ENCODE assay signal across 24 cellular contexts in genomic region chr6:78462728-78463127, GRCh38.
"Had no signal": no experiment of that assay in that cellular context is flagged by ENCODE, and none has a peak within 500 bp of the region (broad histone marks: within the 10 kb centered on the region; RNA-seq: fewer than 3 reads in every experiment).

No MANE protein-coding gene starts in this region.

- H3K36me3 Mint-ChIP-seq: activated naive CD8-positive, alpha-beta T cell; brain had no signal

- H3K4me1 Mint-ChIP-seq: activated CD4-positive, alpha-beta memory T cell treated with anti-CD3 and anti-CD28 coated beads, Interleukin-2, amount 10 ng/mL, durations not matched to agents 7 days and 5 days; activated CD4-positive, alpha-beta T cell treated with anti-CD3 and anti-CD28 coated beads for 36 hours; activated T-helper 17 cell treated with anti-CD3 and anti-CD28 coated beads, Interleukin-2, amount 50 U/mL, for 72 hours; brain had no signal

- H3K4me3 ChIP-seq: SJCRH30 had no signal

- H3K36me3 ChIP-seq: SJCRH30, WERI-Rb-1 had no signal

- H3K27ac Mint-ChIP-seq: activated CD4-positive, alpha-beta memory T cell treated with anti-CD3 and anti-CD28 coated beads, Interleukin-2, amount 10 ng/mL, durations not matched to agents 7 days and 5 days; activated CD4-positive, alpha-beta T cell treated with anti-CD3 and anti-CD28 coated beads for 36 hours; activated naive CD4-positive, alpha-beta T cell treated with anti-CD3 and anti-CD28 coated beads for 36 hours; activated naive CD8-positive, alpha-beta T cell; activated T-helper 17 cell treated with anti-CD3 and anti-CD28 coated beads, Interleukin-2, amount 50 U/mL, for 72 hours; brain had no signal

- H3K27me3 Mint-ChIP-seq: activated CD4-positive, alpha-beta memory T cell treated with anti-CD3 and anti-CD28 coated beads, Interleukin-2, amount 10 ng/mL, durations not matched to agents 7 days and 5 days; activated CD4-positive, alpha-beta T cell treated with anti-CD3 and anti-CD28 coated beads for 36 hours; activated naive CD8-positive, alpha-beta T cell; activated T-helper 17 cell treated with anti-CD3 and anti-CD28 coated beads, Interleukin-2, amount 50 U/mL, for 72 hours; brain had no signal

- H3K9me3 ChIP-seq: SJCRH30, SK-N-SH had no signal

- H3K27ac ChIP-seq: SJCRH30, WERI-Rb-1 had no signal

- H3K27me3 ChIP-seq: SJCRH30 had no signal

- ATAC-seq: activated CD4-positive, alpha-beta T cell treated with anti-CD3 and anti-CD28 coated beads for 36 hours; activated T-helper 17 cell treated with anti-CD3 and anti-CD28 coated beads, Interleukin-2, amount 50 U/mL, for 72 hours had no signal

- H3K4me3 Mint-ChIP-seq: activated CD4-positive, alpha-beta memory T cell treated with anti-CD3 and anti-CD28 coated beads, Interleukin-2, amount 10 ng/mL, durations not matched to agents 7 days and 5 days; activated CD4-positive, alpha-beta T cell treated with anti-CD3 and anti-CD28 coated beads for 36 hours; activated naive CD4-positive, alpha-beta T cell treated with anti-CD3 and anti-CD28 coated beads for 36 hours; activated naive CD8-positive, alpha-beta T cell; activated T-helper 17 cell treated with anti-CD3 and anti-CD28 coated beads, Interleukin-2, amount 50 U/mL, for 72 hours; brain had no signal

- H3K4me1 ChIP-seq: SJCRH30 had no signal

- DNase-seq: activated CD4-positive, alpha-beta memory T cell treated with anti-CD3 and anti-CD28 coated beads, Interleukin-2, amount 10 ng/mL, durations not matched to agents 7 days and 5 days; activated CD4-positive, alpha-beta T cell treated with anti-CD3 and anti-CD28 coated beads for 36 hours; activated CD4-positive, alpha-beta T cell treated with anti-CD3 and anti-CD28 coated beads, Interleukin-2, amount 50 U/mL, for 1 hour; activated gamma-delta T cell; activated naive CD4-positive, alpha-beta T cell treated with anti-CD3 and anti-CD28 coated beads for 36 hours; activated T-cell treated with anti-CD3 and anti-CD28 coated beads for 4 hours; activated T-cell treated with anti-CD3 and anti-CD28 coated beads, Interleukin-2, amount 50 U/mL, for 48 hours; amygdala; cerebellar nuclear complex; NCI-H1105 treated with DMSO at 0.1 percent for 48 hours; NCI-H1436 treated with DMSO at 0.1 percent for 48 hours; NCI-H187; NCI-H2081; NCI-H2171; NCI-H226; NCI-H526; Right ventricle myocardium superior; SJCRH30; SK-N-SH; T-helper 1 cell; WERI-Rb-1 had no signal
